ENCODE assay signal across 8 cellular contexts in genomic region chr7:2558620-2559282, GRCh38. TPM values are rescaled to one million over a fixed set of nuclear protein-coding genes. Genes with fewer than 3 reads are reported as not detected.
DNase-seq lines count a peak whose midpoint lies in the region; ATAC-seq, FAIRE-seq and TF ChIP-seq lines count a peak whose summit lies in the region.

Gene IQCE, plus strand, starts transcription at chr7:2558979. Its CDS starts 203 bp downstream, at chr7:2559182.

- H3K36me3 ChIP-seq in A673 (ENCODE audit: insufficient read depth, low read length, poor library complexity, severe bottlenecking) (no peaks in the 10 kb centered on the region), kidney (ENCODE audit: control insufficient read depth in 1 of 2, insufficient read depth in 2 of 2, low read length in 2 of 2) (no peaks in the 10 kb centered on the region)

- intact Hi-C loops in A673 (cut with micrococcal nuclease; ENCODE audit: unreplicated experiment): loop anchor here (5.0 kb wide), 2 partner anchors 41 to 74 kb away; partner anchors contain the start of genes LFNG and TTYH3
- intact Hi-C loops in kidney (cut with DNase I): no loop called here

- H3K27ac ChIP-seq in A673 (ENCODE audit: low read depth, low read length, poor library complexity, severe bottlenecking) (peak within 1 kb of the TSS; percentile 78), kidney (ENCODE audit: low read depth in 2 of 2, low read length in 2 of 2) (peak within 1 kb of the TSS; percentile 25 to 32)

- DNase-seq in A673 (ENCODE audit: low spot score) (peak; percentile 92), NCI-H446 treated with DMSO at 0.1 percent for 48 hours (lab: John Stamatoyannopoulos, UW) (peak; percentile 61), chondrocyte (ENCODE audit: low spot score) (peak; percentile 97), kidney (peak; percentile 98)
- DNase-seq in activated CD4-positive, alpha-beta T cell treated with anti-CD3 and anti-CD28 coated beads for 24 hours (ENCODE audit: low read depth in 2 of 2): peak; percentile 86 to 87
- peak; percentile 80 to 90 for DNase-seq in stimulated activated CD4-positive, alpha-beta T cell treated with anti-CD3 and anti-CD28 coated beads, Interleukin-15, amount 100 ng/mL, for 1 hour (ENCODE audit: low read depth in 1 of 2, low spot score in 1 of 2)

- CTCF ChIA-PET in A673 (lab: Charles Lee): no interaction called here

- H3K4me3 Mint-ChIP-seq in chondrocyte (ENCODE audit: unreplicated experiment): peak within 1 kb of the TSS; percentile 68

- H3K9me3 ChIP-seq in A673 (ENCODE audit: low read depth, low read length, poor library complexity, severe bottlenecking) (no peaks in the 10 kb centered on the region), kidney (ENCODE audit: control insufficient read depth in 1 of 2, low read length in 2 of 2) (no peaks in the 10 kb centered on the region)

- peaks cover 30% of the 10 kb centered on the region for H3K4me1 Mint-ChIP-seq in chondrocyte (ENCODE audit: low read depth)

- POLR2A ChIA-PET in A673 (lab: Charles Lee; ENCODE audit: low non-redundant PET): no interaction called here

- no TSS peak for BruUV-seq in A673 (replicated peaks; lab: Mats Ljungman, UMichigan)

- H3K4me1 ChIP-seq in A673 (ENCODE audit: insufficient read depth, low read length, poor library complexity, severe bottlenecking): peaks cover 10% of the 10 kb centered on the region
- H3K4me1 ChIP-seq in kidney (ENCODE audit: control insufficient read depth in 1 of 2, insufficient read depth in 1 of 2, low read depth in 1 of 2, low read length in 2 of 2): peaks cover 8 to 12% of the 10 kb centered on the region in 2 donors

- TF ChIP-seq CTCF in A673 (conservative IDR thresholded peaks at IDR 0.05; ENCODE audit: low read depth, low read length): no peak
- peak; percentile 24 for TF ChIP-seq CTCF in chondrocyte (IDR thresholded peaks at IDR 0.05)
- TF ChIP-seq CTCF in kidney (IDR thresholded peaks at IDR 0.05; ENCODE audit: borderline replicate concordance, extremely low read depth, insufficient read depth): peak; percentile 22

- no peaks in the 10 kb centered on the region for H3K36me3 Mint-ChIP-seq in chondrocyte (ENCODE audit: low read depth)

- H3K9ac ChIP-seq in kidney (ENCODE audit: low read length in 2 of 2): peak within 1 kb of the TSS; percentile 54 to 65

- peak within 1 kb of the TSS; percentile 59 for H3K27ac Mint-ChIP-seq in chondrocyte (ENCODE audit: unreplicated experiment)

- H3K27me3 ChIP-seq in A673 (replicated peaks; ENCODE audit: insufficient read depth, low read depth, low read length, poor library complexity): no peaks in the 10 kb centered on the region

- FAIRE-seq in kidney (lab: Jason Lieb, UNC): no peak

- ATAC-seq in GM18867 (IDR thresholded peaks at IDR 0.05; ENCODE audit: unreplicated experiment) (peak; percentile 57), HG03139 (IDR thresholded peaks at IDR 0.05; ENCODE audit: unreplicated experiment) (peak; percentile 53)

- no peaks in the 10 kb centered on the region for H3K27me3 Mint-ChIP-seq in chondrocyte (ENCODE audit: low read depth)

- H3K4me3 ChIP-seq in A673 (ENCODE audit: low read depth, low read length, poor library complexity, severe bottlenecking) (peak within 1 kb of the TSS; percentile 98), kidney (ENCODE audit: low read length in 2 of 2) (peak within 1 kb of the TSS; percentile 61 to 79)

- no peaks in the 10 kb centered on the region for H3K9me3 Mint-ChIP-seq in chondrocyte (ENCODE audit: low read depth)

RNA-seq across cellular contexts. Expression of gene IQCE, which starts in this region (rescaled TPM):
- total RNA-seq in A673 (2021): 35.4 and 42.8 TPM in 2 replicates
- 9.3 to 20.2 TPM (median 10.0 TPM) in 3 replicates for total RNA-seq in chondrocyte
- 27.8 TPM for total RNA-seq in kidney
- 6.1 TPM for polyA plus RNA-seq in kidney (ENCODE audit: insufficient read depth, low read depth, low replicate concordance)

Comparison
In these comparisons a context has a peak if more than half of its experiments do, and no peak if none do; other contexts are left out.
1. Peak in every context shown above with its lines: DNase-seq, ATAC-seq, H3K4me3 ChIP-seq and H3K27ac ChIP-seq.